ENCODE assay signal across 21 cellular contexts in genomic region chr5:171782332-171782966, GRCh38. TPM values are rescaled to one million over a fixed set of nuclear protein-coding genes. Genes with fewer than 3 reads are reported as not detected.
DNase-seq lines count a peak whose midpoint lies in the region; ATAC-seq, FAIRE-seq and TF ChIP-seq lines count a peak whose summit lies in the region.
"Had no signal": no experiment of that assay in that cellular context is flagged by ENCODE, and none has a peak within 500 bp of the region (broad histone marks: within the 10 kb centered on the region; RNA-seq: fewer than 3 reads in every experiment).

No MANE protein-coding gene starts in this region.

- H3K36me3 Mint-ChIP-seq in neural crest cell (ENCODE audit: low read depth), result no peaks in the 10 kb centered on the region
- H3K36me3 Mint-ChIP-seq: CD4-positive, alpha-beta memory T cell had no signal

- H3K27ac Mint-ChIP-seq in neural crest cell (ENCODE audit: unreplicated experiment), result peak overlapping the region; percentile 22
- H3K27ac Mint-ChIP-seq: CD14-positive monocyte; CD4-positive, alpha-beta memory T cell; GM23338; HFFc6 had no signal

- peaks cover 0 to 30% of the 10 kb centered on the region in 2 experiments; a peak in 4 of 5 replicates for H3K27me3 ChIP-seq in HepG2 (ENCODE audit: control insufficient read depth in 1 of 2, insufficient read depth in 2 of 2, low read length in 2 of 2)
- no peaks in the 10 kb centered on the region for H3K27me3 ChIP-seq in right lobe of liver
- H3K27me3 ChIP-seq: BLaER1 had no signal

- no peaks in the 10 kb centered on the region for H4K20me1 ChIP-seq in HepG2 (ENCODE audit: insufficient read depth, low read length)
- H4K20me1 ChIP-seq: BLaER1 had no signal

- POLR2A ChIA-PET in HepG2 (lab: Yijun Ruan, JAX), result no interaction called here

- H3K9me3 Mint-ChIP-seq in neural crest cell, result peaks cover 2% of the 10 kb centered on the region

- ATAC-seq in HepG2 (peak; percentile 40; the same call in 1 of the 3 replicates), right lobe of liver (no peak), GM21717 (IDR thresholded peaks at IDR 0.05; ENCODE audit: unreplicated experiment) (no peak)
- ATAC-seq: GM23338, HCT116 had no signal

- intact Hi-C loops in HepG2 (cut with micrococcal nuclease; ENCODE audit: unreplicated experiment) (no loop called here), right lobe of liver (cut with DNase I) (no loop called here)

- H2AFZ ChIP-seq in HepG2 (ENCODE audit: low read length), result no peak overlapping the region
- H2AFZ ChIP-seq: GM23338 had no signal

- DNase-seq in HepG2 (ENCODE audit: low spot score) (peak; percentile 16), right lobe of liver (no peak), amniotic epithelial cell (ENCODE audit: low read depth) (peak; percentile 10), neural crest cell (ENCODE audit: low read depth, low spot score) (no peak), NCI-H1694 treated with DMSO at 0.1 percent for 48 hours (lab: John Stamatoyannopoulos, UW) (no peak), RKO (ENCODE audit: low spot score) (no peak)
- DNase-seq: Calu3; CD4-positive, alpha-beta memory T cell; H7; HFFc6; KG1 had no signal

- H3K9me3 ChIP-seq in HepG2 (ENCODE audit: low read length) (no peaks in the 10 kb centered on the region), right lobe of liver (no peaks in the 10 kb centered on the region)
- H3K9me3 ChIP-seq: BLaER1 had no signal

- TF ChIP-seq CTCF in HepG2 (CRISPR knock-in tag; IDR thresholded peaks at IDR 0.05), result no peak
- TF ChIP-seq CTCF in right lobe of liver (IDR thresholded peaks at IDR 0.05), result no peak
- no peak for TF ChIP-seq CTCF in neural crest cell (conservative IDR thresholded peaks at IDR 0.05)

- in situ Hi-C loops in HepG2 (cut with HindIII; ENCODE audit: extremely low pct_ligation_motif_present, low pct_unique_long_range_greater_than_20kb), result no loop called here

- H3K9ac ChIP-seq in HepG2 (ENCODE audit: insufficient read depth, low read depth, low read length), result no peak overlapping the region
- H3K9ac ChIP-seq: BLaER1 had no signal

- H3K27ac ChIP-seq in HepG2 (ENCODE audit: extremely low read length, insufficient read depth, low read length) (no peak overlapping the region), right lobe of liver (no peak overlapping the region)
- H3K27ac ChIP-seq: 22Rv1, BLaER1 had no signal

- no peaks in the 10 kb centered on the region for H3K79me2 ChIP-seq in HepG2 (ENCODE audit: insufficient read depth, low read length)

- no peak for TF ChIP-seq RAD21 in HepG2 (CRISPR knock-in tag; IDR thresholded peaks at IDR 0.05)

- no peaks in the 10 kb centered on the region for H3K4me1 Mint-ChIP-seq in neural crest cell
- H3K4me1 Mint-ChIP-seq: CD14-positive monocyte; CD4-positive, alpha-beta memory T cell; GM23338 had no signal

- H3K4me1 ChIP-seq in HepG2 (ENCODE audit: insufficient read depth, low read length), result peaks cover 8% of the 10 kb centered on the region; the same call in 1 of the 2 replicates
- H3K4me1 ChIP-seq in right lobe of liver, result no peaks in the 10 kb centered on the region
- H3K4me1 ChIP-seq: BLaER1 had no signal

- H3K4me2 ChIP-seq in HepG2 (ENCODE audit: low read depth, low read length), result no peak overlapping the region
- H3K4me2 ChIP-seq: BLaER1, GM23338 had no signal

- H3K4me3 ChIP-seq in HepG2 (replicated peaks in 1 of 3; ENCODE audit: insufficient read depth in 1 of 3, low read depth in 2 of 3, low read length in 3 of 3), result no peak overlapping the region
- no peak overlapping the region for H3K4me3 ChIP-seq in right lobe of liver
- H3K4me3 ChIP-seq: BLaER1, GM23338 had no signal

- H3K4me3 Mint-ChIP-seq in neural crest cell, result no peak overlapping the region
- H3K4me3 Mint-ChIP-seq: CD14-positive monocyte; CD4-positive, alpha-beta memory T cell; GM23338; HFFc6 had no signal

- H3K36me3 ChIP-seq in HepG2 (replicated peaks in 1 of 2; ENCODE audit: control insufficient read depth in 1 of 2, insufficient read depth in 2 of 2, low read length in 2 of 2) (no peaks in the 10 kb centered on the region), right lobe of liver (no peaks in the 10 kb centered on the region)
- H3K36me3 ChIP-seq: BLaER1 had no signal

- FAIRE-seq in HepG2 (lab: Jason Lieb, UNC), result no peak
- FAIRE-seq: G401.6, GM12891 had no signal

- BruUV-seq in HepG2 (replicated peaks; lab: Mats Ljungman, UMichigan), result no TSS peak

- no peak for TF ChIP-seq EP300 in HepG2 (IDR thresholded peaks at IDR 0.05; ENCODE audit: low read depth in 2 of 2, low read length in 2 of 2)
- TF ChIP-seq EP300 in HepG2 (CRISPR knock-in tag; IDR thresholded peaks at IDR 0.05; ENCODE audit: borderline replicate concordance), result no peak

- no peaks in the 10 kb centered on the region for H3K27me3 Mint-ChIP-seq in neural crest cell (ENCODE audit: low read depth)

- TF ChIP-seq POLR2A in HepG2 (IDR thresholded peaks at IDR 0.05; ENCODE audit: insufficient read depth in 1 of 2, low read depth in 2 of 2, low read length in 2 of 2) (no peak), right lobe of liver (IDR thresholded peaks at IDR 0.05) (no peak)

- 24% methylated on average over 18 of the region's 18 CpGs for WGBS in HepG2 (ENCODE audit: low lambda C conversion rate)
- 77% methylated on average over 14 of the region's 18 CpGs for whole genome bisulfite sequencing in right lobe of liver (ENCODE audit: insufficient coverage, low coverage, low lambda C conversion rate, missing lambda C conversion rate)

- CTCF ChIA-PET in HepG2 (lab: Yijun Ruan, JAX; ENCODE audit: low intra/inter-chr PET ratio, low total read pairs), result no interaction called here

TF ChIP-seq in HepG2, 621 proteins besides CTCF, POLR2A, EP300 and RAD21 (continues in another document):
- TF ChIP-seq ZNF598 (CRISPR knock-in tag; IDR thresholded peaks at IDR 0.05; ENCODE audit: borderline replicate concordance) (no peak), FOSL1 (CRISPR knock-in tag; IDR thresholded peaks at IDR 0.05; ENCODE audit: borderline replicate concordance) (peak; percentile 31; the same call in 1 of the 2 replicates), MAFF (IDR thresholded peaks at IDR 0.05; ENCODE audit: low read depth, low read length) (no peak), ARID5B (CRISPR knock-in tag; IDR thresholded peaks at IDR 0.05) (peak; percentile 24; the same call in 1 of the 2 replicates)

RNA-seq across cellular contexts. Expression of gene SMIM23, which starts 3.2 kb away (rescaled TPM):
- total RNA-seq in HepG2 (2016; rRNA removed; fragmentation: Illumina TruSeq; extraction: Trizol), result not detected in 2 replicates
- total RNA-seq in HepG2 (2016; cell fraction: cytosol; rRNA removed; fragmentation: Illumina TruSeq; extraction: Trizol; ENCODE audit: low read depth), result not detected in 2 replicates
- not detected in 2 replicates for total RNA-seq in HepG2 (2016; cell fraction: insoluble cytoplasmic fraction; rRNA removed; fragmentation: Illumina TruSeq; extraction: Trizol)
- total RNA-seq in HepG2 (2016; cell fraction: membrane; rRNA removed; fragmentation: Illumina TruSeq; extraction: Trizol), result not detected in 2 replicates
- total RNA-seq in HepG2 (2016; cell fraction: nucleus; rRNA removed; fragmentation: Illumina TruSeq; extraction: Trizol), result not detected in 2 replicates
- polyA plus RNA-seq in HepG2 (2011; rRNA removed), result not detected in 2 replicates
- not detected in 2 replicates for polyA plus RNA-seq in HepG2 (2011; cell fraction: cytosol; rRNA removed)
- not detected in 2 replicates for polyA plus RNA-seq in HepG2 (2011; cell fraction: nucleus; rRNA removed)
- polyA plus RNA-seq in HepG2 (2012), result not detected in 2 replicates
- polyA plus RNA-seq in HepG2 (2016; cell fraction: cytosol; fragmentation: Illumina TruSeq; extraction: Trizol; ENCODE audit: low read depth), result not detected in 2 replicates
- not detected in 2 replicates for polyA plus RNA-seq in HepG2 (2016; cell fraction: insoluble cytoplasmic fraction; fragmentation: Illumina TruSeq; extraction: Trizol; ENCODE audit: low read depth)
- not detected in 2 replicates for polyA plus RNA-seq in HepG2 (2016; cell fraction: membrane; fragmentation: Illumina TruSeq; extraction: Trizol; ENCODE audit: low read depth)
- not detected in 2 replicates for polyA plus RNA-seq in HepG2 (2016; cell fraction: nucleus; fragmentation: Illumina TruSeq; extraction: Trizol; ENCODE audit: insufficient read depth, low read depth)
- not detected in 2 replicates for polyA minus RNA-seq in HepG2 (2011; rRNA and poly(A)+ RNA removed; ENCODE audit: low replicate concordance)
- polyA minus RNA-seq in HepG2 (2011; cell fraction: cytosol; rRNA and poly(A)+ RNA removed), result not detected in 2 replicates
- polyA minus RNA-seq in HepG2 (2011; cell fraction: nucleus; rRNA and poly(A)+ RNA removed), result not detected in 2 replicates
- total RNA-seq in right lobe of liver, result not detected
- not detected in 2 replicates for total RNA-seq in neural crest cell
- total RNA-seq: A673; Calu3; CD4-positive, alpha-beta memory T cell; GM23338; H7; HFFc6 had no signal
- polyA plus RNA-seq: AG04450; CD14-positive monocyte; CD4-positive, alpha-beta memory T cell; GM23338 had no signal

Comparison
In these comparisons a context has a peak if more than half of its experiments do, and no peak if none do; other contexts are left out.
1. DNase-seq: peak in HepG2 (single experiment) and amniotic epithelial cell (single experiment); none in right lobe of liver (0 of 3), neural crest cell (single experiment), NCI-H1694 treated with DMSO at 0.1 percent for 48 hours (single experiment) and RKO (single experiment).